ENCODE assay signal across 18 cellular contexts in the genomic region with DNA sequence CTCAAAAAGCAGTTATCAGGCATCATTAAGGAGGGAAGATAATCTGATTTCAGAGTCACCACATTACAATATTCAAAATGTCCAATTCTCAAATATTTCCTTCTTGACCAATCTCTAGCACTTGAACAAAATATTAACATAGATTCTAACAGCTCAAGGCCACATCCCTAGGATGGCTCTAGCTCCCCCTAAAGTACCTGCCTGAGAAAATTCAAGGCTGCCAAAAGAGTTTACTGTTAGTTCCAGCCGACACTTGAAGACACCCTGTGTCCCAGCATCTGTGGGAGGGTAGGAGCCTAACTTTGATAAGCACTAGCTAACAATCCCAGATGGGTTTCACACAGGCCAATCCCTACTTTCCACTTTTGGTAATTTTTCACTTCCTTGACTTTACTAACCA. TPM values are rescaled to one million over a fixed set of nuclear protein-coding genes. Genes with fewer than 3 reads are reported as not detected.
DNase-seq lines count a peak whose midpoint lies in the region; ATAC-seq and TF ChIP-seq lines count a peak whose summit lies in the region.
"Had no signal": no experiment of that assay in that cellular context is flagged by ENCODE, and none has a peak within 500 bp of the region (broad histone marks: within the 10 kb centered on the region; RNA-seq: fewer than 3 reads in every experiment).

No MANE protein-coding gene starts in this region.

- intact Hi-C loops in spleen (cut with DNase I; ENCODE audit: low total_unique reads) = no loop called here
- intact Hi-C loops in left ventricle myocardium inferior (cut with micrococcal nuclease) = no loop called here

- H3K4me3 ChIP-seq in GM06990 (replicated peaks; ENCODE audit: low read depth, low read length) (no peak overlapping the region), LNCaP clone FGC (ENCODE audit: low read depth, low read length) (no peak overlapping the region), spleen (no peak overlapping the region), left ventricle myocardium inferior (no peak overlapping the region)
- H3K4me3 ChIP-seq: MG63, SJSA1 had no signal

- H3K36me3 ChIP-seq in GM06990 (ENCODE audit: control insufficient read depth, insufficient read depth, low read length) (no peaks in the 10 kb centered on the region), spleen (no peaks in the 10 kb centered on the region), left ventricle myocardium inferior (no peaks in the 10 kb centered on the region)
- H3K36me3 ChIP-seq: MG63, SJSA1 had no signal

- 0 to 72% (median 39%) methylated on average over 1 of the region's 1 CpG for WGBS in spleen, 5 donors

- TF ChIP-seq POLR2A in spleen (IDR thresholded peaks at IDR 0.05) = no peak

- peak; percentile 10 for TF ChIP-seq CTCF in GM06990 (IDR thresholded peaks at IDR 0.05; ENCODE audit: insufficient read depth, low read length, poor library complexity, severe bottlenecking)
- peak; percentile 6; the same call in 1 of the 2 replicates for TF ChIP-seq CTCF in LNCaP clone FGC (IDR thresholded peaks at IDR 0.05; ENCODE audit: control insufficient read depth, extremely low read depth, insufficient read depth)
- TF ChIP-seq CTCF in VCaP (conservative IDR thresholded peaks at IDR 0.05) = peak; percentile 47
- TF ChIP-seq CTCF in foreskin keratinocyte (conservative IDR thresholded peaks at IDR 0.05) = peak; percentile 26
- TF ChIP-seq CTCF in spleen (IDR thresholded peaks at IDR 0.05 in 8 of 11, conservative IDR thresholded peaks at IDR 0.05 in 3 of 11) = no peak
- no peak for TF ChIP-seq CTCF in left ventricle myocardium inferior (IDR thresholded peaks at IDR 0.05; ENCODE audit: borderline replicate concordance)

- H3K27me3 ChIP-seq in GM06990 (replicated peaks; ENCODE audit: control insufficient read depth, insufficient read depth, low read length) (no peaks in the 10 kb centered on the region), foreskin keratinocyte (no peaks in the 10 kb centered on the region), spleen (replicated peaks in 1 of 7) (peaks cover 0 to 5% (median 0%) of the 10 kb centered on the region in 7 donors), left ventricle myocardium inferior (ENCODE audit: low read depth) (no peaks in the 10 kb centered on the region)
- H3K27me3 ChIP-seq: MG63, SJSA1 had no signal

- DNase-seq in GM06990 (ENCODE audit: extremely low read depth, insufficient read length) (no peak), LNCaP clone FGC (ENCODE audit: low read depth) (no peak), foreskin keratinocyte (no peak), HuH-7 (ENCODE audit: low spot score) (no peak), spleen (no peak), left ventricle myocardium inferior (no peak)
- DNase-seq: CD8-positive, alpha-beta memory T cell; GF-D8; KG1; MG63; NCI-H1105; NCI-H187; NCI-H446 treated with DMSO at 0.1 percent for 48 hours; NCI-H748 treated with DMSO at 0.1 percent for 48 hours; RPMI8226 had no signal

- H3K9me3 ChIP-seq in spleen (peaks cover 0 to 4% (median 0%) of the 10 kb centered on the region in 8 donors), left ventricle myocardium inferior (replicated peaks) (no peaks in the 10 kb centered on the region)
- H3K9me3 ChIP-seq: MG63, SJSA1 had no signal

- H3K27ac ChIP-seq in VCaP (no peak overlapping the region), foreskin keratinocyte (no peak overlapping the region), spleen (no peak overlapping the region), left ventricle myocardium inferior (replicated peaks) (no peak overlapping the region)
- H3K27ac ChIP-seq: SJSA1 had no signal

- H3K4me1 ChIP-seq in foreskin keratinocyte = no peaks in the 10 kb centered on the region
- H3K4me1 ChIP-seq in spleen = no peaks in the 10 kb centered on the region
- no peaks in the 10 kb centered on the region for H3K4me1 ChIP-seq in left ventricle myocardium inferior
- H3K4me1 ChIP-seq: SJSA1 had no signal

- ATAC-seq in foreskin keratinocyte (no peak), GM19397 (IDR thresholded peaks at IDR 0.05; ENCODE audit: unreplicated experiment) (no peak)

RNA-seq across cellular contexts. Expression of gene NSMCE3, which starts 10.4 kb away (rescaled TPM):
- 7.4 and 7.9 TPM in 2 replicates for total RNA-seq in foreskin keratinocyte
- polyA plus RNA-seq in foreskin keratinocyte = 6.6 and 6.9 TPM in 2 replicates
- total RNA-seq in spleen = 10 to 100 TPM in 2 of 7 donors, 1 to 10 TPM in 5; 6.5 to 10.8 (median 9.3) TPM
- 1 to 10 TPM; 9.4 to 10.0 (median 9.7) TPM for polyA plus RNA-seq in spleen
- total RNA-seq in left ventricle myocardium inferior = 6.8 TPM

Comparison
In these comparisons a context has a peak if more than half of its experiments do, and no peak if none do; other contexts are left out.
1. CTCF ChIP-seq: peak in GM06990 (single experiment), LNCaP clone FGC (single experiment), VCaP (single experiment) and foreskin keratinocyte (single experiment); none in spleen (0 of 11) and left ventricle myocardium inferior (single experiment).